In genomic region chr6:30743099-30744053, GRCh38 we compare ENCODE assay signal across 8 cellular contexts. TPM values are rescaled to one million over a fixed set of nuclear protein-coding genes. Genes with fewer than 3 reads are reported as not detected.
A peak's percentile ranks its signal among the peaks of the same experiment; 100 is the strongest.
DNase-seq lines count a peak whose midpoint lies in the region; TF ChIP-seq lines count a peak whose summit lies in the region.

No MANE protein-coding gene starts in this region.

- WGBS in lower leg skin, 2 donors, result 3% methylated on average over 50 to 54 of the region's 55 CpGs
- under 1% methylated on average over 45 of the region's 55 CpGs for WGBS in suprapubic skin

- TF ChIP-seq EP300 in suprapubic skin (IDR thresholded peaks at IDR 0.05), result no peak

- TF ChIP-seq POLR2A in lower leg skin (IDR thresholded peaks at IDR 0.05) (no peak), suprapubic skin (IDR thresholded peaks at IDR 0.05) (no peak)

- peaks cover 46% of the 10 kb centered on the region for H3K4me1 ChIP-seq in CD4-positive, alpha-beta memory T cell (ENCODE audit: insufficient read depth, low read length)
- peaks cover 55% of the 10 kb centered on the region for H3K4me1 ChIP-seq in suprapubic skin

- H3K4me3 ChIP-seq in CD4-positive, alpha-beta memory T cell (ENCODE audit: low read length in 2 of 2), result peak overlapping the region; percentile 50 to 64
- H3K4me3 ChIP-seq in SK-N-MC, result peak overlapping the region; percentile 92
- peak overlapping the region; percentile 41 for H3K4me3 ChIP-seq in lower leg skin (ENCODE audit: low read depth, poor library complexity, severe bottlenecking)
- H3K4me3 ChIP-seq in suprapubic skin, result peak overlapping the region; percentile 79

- H3K4me1 Mint-ChIP-seq in CD4-positive, alpha-beta memory T cell, result peaks cover 42 to 68% (median 53%) of the 10 kb centered on the region in 4 donors
- H3K4me1 Mint-ChIP-seq in chondrocyte (ENCODE audit: low read depth), result peaks cover 64% of the 10 kb centered on the region

- CTCF ChIA-PET in CD4-positive, alpha-beta memory T cell (lab: Charles Lee; ENCODE audit: partially characterized antibody), result interaction anchor here (0.7 to 2.1 kb wide), 16 partner anchors 9 to 344 kb away, joined by 3 to 6 read pairs (median 4); partner anchors contain the start of gene VARS2
- CTCF ChIA-PET in HEK293T (lab: Yijun Ruan, JAX), result interaction anchor here (1.0 kb wide), 1 partner anchor 79 kb away, joined by 3 read pairs; no protein-coding TSS in a partner anchor

- H3K9me3 ChIP-seq in CD4-positive, alpha-beta memory T cell (ENCODE audit: control insufficient read depth in 1 of 2, low read length in 2 of 2), result no peaks in the 10 kb centered on the region
- H3K9me3 ChIP-seq in SK-N-MC (ENCODE audit: low read depth, low read length) (no peaks in the 10 kb centered on the region), suprapubic skin (no peaks in the 10 kb centered on the region)

- H3K9me3 Mint-ChIP-seq in CD4-positive, alpha-beta memory T cell, result no peaks in the 10 kb centered on the region
- no peaks in the 10 kb centered on the region for H3K9me3 Mint-ChIP-seq in chondrocyte (ENCODE audit: low read depth)

- peak in 4 of 5 donors; percentile 26 to 41 (median 36) for DNase-seq in CD4-positive, alpha-beta memory T cell
- DNase-seq in HEK293T (ENCODE audit: extremely low spot score) (peak; percentile 26), SK-N-MC (ENCODE audit: low read depth, low spot score) (no peak), chondrocyte (ENCODE audit: low spot score) (no peak), lower leg skin (ENCODE audit: low spot score in 2 of 2) (no peak), suprapubic skin (ENCODE audit: low spot score in 2 of 2) (no peak), NCI-H526 treated with DMSO at 0.1 percent for 48 hours (lab: John Stamatoyannopoulos, UW) (no peak), NCI-H1417 treated with DMSO at 0.1 percent for 48 hours (lab: John Stamatoyannopoulos, UW) (no peak)

- H3K27me3 ChIP-seq in CD4-positive, alpha-beta memory T cell (ENCODE audit: insufficient read depth, low read length), result no peaks in the 10 kb centered on the region
- no peaks in the 10 kb centered on the region for H3K27me3 ChIP-seq in suprapubic skin

- POLR2A ChIA-PET in CD4-positive, alpha-beta memory T cell (lab: Charles Lee; ENCODE audit: partially characterized antibody), result interaction anchor here (0.8 to 3.7 kb wide), 17 partner anchors 9 to 225 kb away, joined by 3 to 19 read pairs (median 3); partner anchors contain the start of genes GTF2H4 and MRPS18B
- POLR2A ChIA-PET in HEK293T (lab: Yijun Ruan, JAX), result interaction anchor here (1.0 to 2.4 kb wide), 8 partner anchors 9 to 659 kb away, joined by 3 to 8 read pairs (median 4); partner anchors contain the start of genes DHX16, MRPS18B and TUBB

- H3K36me3 Mint-ChIP-seq in CD4-positive, alpha-beta memory T cell, result peaks cover 27 to 29% of the 10 kb centered on the region in 2 donors
- peaks cover 21% of the 10 kb centered on the region for H3K36me3 Mint-ChIP-seq in chondrocyte (ENCODE audit: low read depth)

- peak overlapping the region; percentile 84 to 98 (median 93) for H3K27ac Mint-ChIP-seq in CD4-positive, alpha-beta memory T cell
- H3K27ac Mint-ChIP-seq in chondrocyte (ENCODE audit: unreplicated experiment), result peak overlapping the region; percentile 93

- H3K27ac ChIP-seq in CD4-positive, alpha-beta memory T cell (ENCODE audit: low read depth, low read length), result peak overlapping the region; percentile 63
- H3K27ac ChIP-seq in SK-N-MC (peak overlapping the region; percentile 61), suprapubic skin (peak overlapping the region; percentile 96)

- H3K9ac ChIP-seq in SK-N-MC (ENCODE audit: insufficient read length), result peak overlapping the region; percentile 72

- peaks cover 16% of the 10 kb centered on the region for H3K36me3 ChIP-seq in CD4-positive, alpha-beta memory T cell (ENCODE audit: insufficient read depth, low read length)
- peaks cover 13% of the 10 kb centered on the region for H3K36me3 ChIP-seq in SK-N-MC (ENCODE audit: insufficient read depth, low read length)
- peaks cover 21% of the 10 kb centered on the region for H3K36me3 ChIP-seq in suprapubic skin

- intact Hi-C loops in CD4-positive, alpha-beta memory T cell (cut with micrococcal nuclease), result loop anchor here (1.0 to 5.0 kb wide), 5 partner anchors 49 to 343 kb away; no protein-coding TSS in a partner anchor
- intact Hi-C loops in lower leg skin (cut with DNase I; ENCODE audit: low total_unique reads), result loop anchor here (10.0 kb wide), 2 partner anchors 71 to 131 kb away; no protein-coding TSS in a partner anchor

- no peaks in the 10 kb centered on the region for H3K27me3 Mint-ChIP-seq in CD4-positive, alpha-beta memory T cell
- no peaks in the 10 kb centered on the region for H3K27me3 Mint-ChIP-seq in chondrocyte (ENCODE audit: low read depth)

- H3K4me3 Mint-ChIP-seq in CD4-positive, alpha-beta memory T cell, result peak overlapping the region; percentile 86 to 97 (median 90)
- H3K4me3 Mint-ChIP-seq in chondrocyte (ENCODE audit: unreplicated experiment), result peak overlapping the region; percentile 93

- TF ChIP-seq CTCF in chondrocyte (IDR thresholded peaks at IDR 0.05), result no peak
- TF ChIP-seq CTCF in lower leg skin (IDR thresholded peaks at IDR 0.05), result no peak
- TF ChIP-seq CTCF in suprapubic skin (IDR thresholded peaks at IDR 0.05), result no peak

TF ChIP-seq in HEK293T, 16 proteins besides CTCF, POLR2A, EP300 and RAD21:
- TF ChIP-seq NFRKB (IDR thresholded peaks at IDR 0.05) (no peak), PKNOX1 (IDR thresholded peaks at IDR 0.05) (peak; percentile 73), FOXA1 (IDR thresholded peaks at IDR 0.05) (no peak), L3MBTL2 (conservative IDR thresholded peaks at IDR 0.05) (0 out of 2 replicates have a peak, but pooled peaks have one; percentile 21)

RNA-seq across cellular contexts. Expression of gene FLOT1, which starts 0.9 kb away (rescaled TPM):
- 10 to 100 TPM; 75.3 to 78.5 TPM for total RNA-seq in CD4-positive, alpha-beta memory T cell
- polyA plus RNA-seq in CD4-positive, alpha-beta memory T cell, result 10 to 100 TPM; 74.6 to 82.1 TPM
- total RNA-seq in chondrocyte (66.8 to 72.7 TPM (median 69.1 TPM) in 3 replicates), lower leg skin (10 to 100 TPM; 40.2 to 64.1 (median 42.5) TPM), suprapubic skin (10 to 100 TPM; 28.4 to 60.8 (median 45.5) TPM)

RNA-seq across cellular contexts. Expression of gene IER3, which starts 1.0 kb away (rescaled TPM):
- 10 to 100 TPM; 11.3 to 11.4 TPM for total RNA-seq in CD4-positive, alpha-beta memory T cell
- polyA plus RNA-seq in CD4-positive, alpha-beta memory T cell, result under 1 TPM; 0.77 to 0.83 TPM
- 332 to 354 TPM (median 333 TPM) in 3 replicates for total RNA-seq in chondrocyte
- total RNA-seq in lower leg skin, result 10 to 100 TPM; 20.9 to 56.5 (median 33.3) TPM
- 10 to 100 TPM; 22.0 to 86.2 (median 45.8) TPM for total RNA-seq in suprapubic skin

RNA-seq across cellular contexts. Expression of gene TUBB, which starts 23.2 kb away (rescaled TPM):
- 100 to 1,000 TPM; 285 to 300 TPM for total RNA-seq in CD4-positive, alpha-beta memory T cell
- polyA plus RNA-seq in CD4-positive, alpha-beta memory T cell, result 100 to 1,000 TPM in 1 of 2 donors, 10 to 100 TPM in 1; 74.8 to 142 TPM
- total RNA-seq in chondrocyte (681 to 975 TPM (median 692 TPM) in 3 replicates), lower leg skin (100 to 1,000 TPM; 119 to 179 (median 156) TPM), suprapubic skin (100 to 1,000 TPM; 166 to 348 (median 244) TPM)

RNA-seq across cellular contexts. Expression of gene MDC1, which starts 26.3 kb away (rescaled TPM):
- total RNA-seq in CD4-positive, alpha-beta memory T cell, result 10 to 100 TPM; 60.7 to 73.5 TPM
- polyA plus RNA-seq in CD4-positive, alpha-beta memory T cell, result 1 to 10 TPM in 1 of 2 donors, not detected in 1; 9.8 TPM
- total RNA-seq in chondrocyte, result 25.5 to 33.5 TPM (median 33.1 TPM) in 3 replicates
- 10 to 100 TPM in 1 of 4 donors, 1 to 10 TPM in 3; 9.7 to 21.4 (median 9.8) TPM for total RNA-seq in lower leg skin
- 10 to 100 TPM; 10.4 to 27.0 (median 16.3) TPM for total RNA-seq in suprapubic skin

RNA-seq across cellular contexts. Expression of gene NRM, which starts 52.6 kb away (rescaled TPM):
- total RNA-seq in CD4-positive, alpha-beta memory T cell, result 1 to 10 TPM; 6.4 to 6.6 TPM
- polyA plus RNA-seq in CD4-positive, alpha-beta memory T cell, result 10 to 100 TPM in 1 of 2 donors, 1 to 10 TPM in 1; 9.1 to 15.8 TPM
- total RNA-seq in chondrocyte (18.6 to 26.3 TPM (median 20.0 TPM) in 3 replicates), lower leg skin (1 to 10 TPM; 4.3 to 6.9 (median 6.1) TPM), suprapubic skin (1 to 10 TPM; 2.3 to 9.0 (median 6.8) TPM)

Comparison
In these comparisons a context has a peak if more than half of its experiments do, and no peak if none do; other contexts are left out.
1. DNase-seq: peak in CD4-positive, alpha-beta memory T cell (4 of 5) and HEK293T (single experiment); none in SK-N-MC (single experiment), chondrocyte (single experiment), lower leg skin (0 of 2), suprapubic skin (0 of 2), NCI-H526 treated with DMSO at 0.1 percent for 48 hours (single experiment) and NCI-H1417 treated with DMSO at 0.1 percent for 48 hours (single experiment).
2. H3K4me3 ChIP-seq: peak in every context shown above with its lines; median percentile 92 in SK-N-MC; 79 in suprapubic skin; 57 in CD4-positive, alpha-beta memory T cell; 41 in lower leg skin.
3. Peak in every context shown above with its lines, with median percentiles within 50 percentile points of each other: H3K27ac ChIP-seq.